Comparison of ENCODE assay signal across 30 cellular contexts in genomic region chr7:125490167-125490566, GRCh38.
DNase-seq lines count a peak whose midpoint lies in the region; ATAC-seq, FAIRE-seq and TF ChIP-seq lines count a peak whose summit lies in the region.
"Had no signal": no experiment of that assay in that cellular context is flagged by ENCODE, and none has a peak within 500 bp of the region (broad histone marks: within the 10 kb centered on the region; RNA-seq: fewer than 3 reads in every experiment).

No MANE protein-coding gene starts in this region.

- H4K20me1 ChIP-seq in PC-3 (ENCODE audit: low read length), result no peaks in the 10 kb centered on the region
- no peaks in the 10 kb centered on the region for H4K20me1 ChIP-seq in SU-DHL-6 (ENCODE audit: low read depth, low read length)
- no peaks in the 10 kb centered on the region for H4K20me1 ChIP-seq in GM12878 (ENCODE audit: control insufficient read depth, insufficient read depth)
- H4K20me1 ChIP-seq: BLaER1; BLaER1 treated with 17β-estradiol and CSF1 and Interleukin-3, amounts not matched to agents 10 nM and 100 nM had no signal

- TF ChIP-seq RAD21 in GM12878 (IDR thresholded peaks at IDR 0.05; ENCODE audit: insufficient read depth, low read depth, low read length), result no peak

- H3K79me2 ChIP-seq in PC-3 (ENCODE audit: low read length) (no peaks in the 10 kb centered on the region), SU-DHL-6 (ENCODE audit: insufficient read depth, low read length) (no peaks in the 10 kb centered on the region), GM12878 (ENCODE audit: control insufficient read depth, insufficient read depth, low read length) (no peaks in the 10 kb centered on the region)

- intact Hi-C loops in PC-3 (cut with micrococcal nuclease), result loop anchor here (2.0 kb wide), 1 partner anchor 429 kb away; no protein-coding TSS in a partner anchor
- intact Hi-C loops in GM12878 (cut with micrococcal nuclease; ENCODE audit: unreplicated experiment), result no loop called here
- intact Hi-C loops in kidney (cut with DNase I), result no loop called here

- no peaks in the 10 kb centered on the region for H3F3A ChIP-seq in PC-3 (ENCODE audit: low read length, unreplicated experiment)
- no peaks in the 10 kb centered on the region for H3F3A ChIP-seq in SU-DHL-6 (ENCODE audit: insufficient read depth)

- in situ Hi-C loops in GM12878 (cut with MboI), result no loop called here

- POLR2A ChIA-PET in PC-3 (lab: Charles Lee; ENCODE audit: unreplicated experiment), result no interaction called here
- POLR2A ChIA-PET in GM12878 (lab: Charles Lee), result interaction anchor here (1.7 kb wide), 1 partner anchor 9 kb away, joined by 5 read pairs; no protein-coding TSS in a partner anchor

- FAIRE-seq in GM12878 (lab: Jason Lieb, UNC) (no peak), kidney (lab: Jason Lieb, UNC) (no peak)
- FAIRE-seq: A204.1, A549 had no signal

- TF ChIP-seq EP300 in GM12878 (IDR thresholded peaks at IDR 0.05; ENCODE audit: borderline replicate concordance in 1 of 2, control insufficient read depth in 1 of 2, low read depth in 2 of 2, low read length in 2 of 2), result no peak

- ATAC-seq in PC-3 (no peak), GM12878 (peak; percentile 20; the same call in 2 of the 3 replicates), GM21786 (IDR thresholded peaks at IDR 0.05; ENCODE audit: unreplicated experiment) (no peak)
- ATAC-seq: A549; CD8-positive, alpha-beta T cell had no signal

- H3K4me2 ChIP-seq in PC-3 (ENCODE audit: low read length), result no peak overlapping the region
- H3K4me2 ChIP-seq in SU-DHL-6 (ENCODE audit: low read depth, low read length, poor library complexity, severe bottlenecking), result no peak overlapping the region
- H3K4me2 ChIP-seq in GM12878 (ENCODE audit: control insufficient read depth, insufficient read depth), result no peak overlapping the region
- H3K4me2 ChIP-seq: A549, BLaER1 had no signal

- SMC1A ChIA-PET in GM12878 (lab: Charles Lee; ENCODE audit: uncharacterized antibody, unreplicated experiment), result interaction anchor here (0.5 to 1.9 kb wide), 6 partner anchors 9 to 590 kb away, joined by 3 to 7 read pairs (median 4); no protein-coding TSS in a partner anchor

- BruUV-seq in PC-3 (replicated peaks; lab: Mats Ljungman, UMichigan), result no TSS peak
- no TSS peak for BruUV-seq in GM12878 (replicated peaks; lab: Mats Ljungman, UMichigan)

- H3K9me2 ChIP-seq in PC-3 (replicated peaks; ENCODE audit: low read length) (no peaks in the 10 kb centered on the region), SU-DHL-6 (replicated peaks; ENCODE audit: insufficient read depth, low read length) (no peaks in the 10 kb centered on the region)

- TF ChIP-seq POLR2A in GM12878 (IDR thresholded peaks at IDR 0.05; ENCODE audit: low read depth, low read length), result no peak

- RAD21 ChIA-PET in GM12878 (lab: Charles Lee; ENCODE audit: unreplicated experiment), result interaction anchor here (1.6 kb wide), 1 partner anchor 14 kb away, joined by 3 read pairs; no protein-coding TSS in a partner anchor

- H3K4me1 ChIP-seq in PC-3 (ENCODE audit: insufficient read depth, low read length), result peaks cover 30% of the 10 kb centered on the region
- no peaks in the 10 kb centered on the region for H3K4me1 ChIP-seq in GM12878 (ENCODE audit: control insufficient read depth, insufficient read depth, low read length)
- H3K4me1 ChIP-seq in kidney (ENCODE audit: control insufficient read depth in 1 of 2, insufficient read depth in 1 of 2, low read depth in 1 of 2, low read length in 2 of 2), result no peaks in the 10 kb centered on the region
- H3K4me1 ChIP-seq: A549, BLaER1, Caco-2 had no signal

- 16% methylated on average over 4 of the region's 4 CpGs for WGBS in GM12878 (ENCODE audit: insufficient coverage, insufficient replicate concordance, low lambda C conversion rate, missing lambda C conversion rate)

- H3K27me3 ChIP-seq in PC-3 (ENCODE audit: low read length) (no peaks in the 10 kb centered on the region), SU-DHL-6 (ENCODE audit: low read length) (no peaks in the 10 kb centered on the region), GM12878 (replicated peaks in 1 of 2; ENCODE audit: control insufficient read depth in 2 of 2, insufficient read depth in 2 of 2, low read length in 1 of 2) (no peaks in the 10 kb centered on the region)
- H3K27me3 ChIP-seq: BE2C; BLaER1; BLaER1 treated with 17β-estradiol and CSF1 and Interleukin-3, amounts not matched to agents 10 nM and 100 nM had no signal

- peak overlapping the region; percentile 36; the same call in 1 of the 2 replicates for H3K9ac ChIP-seq in PC-3 (ENCODE audit: low read length)
- no peak overlapping the region for H3K9ac ChIP-seq in SU-DHL-6 (ENCODE audit: low read length)
- H3K9ac ChIP-seq in GM12878 (ENCODE audit: control insufficient read depth, insufficient read depth, low read length), result no peak overlapping the region
- no peak overlapping the region for H3K9ac ChIP-seq in kidney (ENCODE audit: low read length in 2 of 2)
- H3K9ac ChIP-seq: BLaER1; BLaER1 treated with 17β-estradiol and CSF1 and Interleukin-3, amounts not matched to agents 10 nM and 100 nM had no signal

- no peaks in the 10 kb centered on the region for H3K36me3 ChIP-seq in PC-3 (ENCODE audit: low read depth, low read length)
- H3K36me3 ChIP-seq in SU-DHL-6 (ENCODE audit: low read length), result no peaks in the 10 kb centered on the region
- no peaks in the 10 kb centered on the region for H3K36me3 ChIP-seq in GM12878 (ENCODE audit: control insufficient read depth in 2 of 2, insufficient read depth in 2 of 2, low read length in 1 of 2)
- H3K36me3 ChIP-seq in kidney (ENCODE audit: control insufficient read depth in 1 of 2, insufficient read depth in 2 of 2, low read length in 2 of 2), result no peaks in the 10 kb centered on the region
- H3K36me3 ChIP-seq: BE2C; BLaER1; BLaER1 treated with 17β-estradiol and CSF1 and Interleukin-3, amounts not matched to agents 10 nM and 100 nM had no signal

- no peaks in the 10 kb centered on the region for H3K9me3 ChIP-seq in PC-3 (ENCODE audit: low read length)
- H3K9me3 ChIP-seq in SU-DHL-6 (ENCODE audit: insufficient read depth, low read length), result no peaks in the 10 kb centered on the region
- no peaks in the 10 kb centered on the region for H3K9me3 ChIP-seq in GM12878 (replicated peaks; ENCODE audit: control insufficient read depth, insufficient read depth, low read length)
- H3K9me3 ChIP-seq in kidney (ENCODE audit: control insufficient read depth in 1 of 2, low read length in 2 of 2), result no peaks in the 10 kb centered on the region
- H3K9me3 ChIP-seq: A549; BE2C; BLaER1; BLaER1 treated with 17β-estradiol and CSF1 and Interleukin-3, amounts not matched to agents 10 nM and 100 nM; Caco-2 had no signal

- H3K27ac ChIP-seq in PC-3 (ENCODE audit: low read length) (peak overlapping the region; percentile 87), SU-DHL-6 (ENCODE audit: low read depth, low read length) (no peak overlapping the region), GM12878 (ENCODE audit: control insufficient read depth, insufficient read depth) (no peak overlapping the region), kidney (ENCODE audit: low read depth in 2 of 2, low read length in 2 of 2) (no peak overlapping the region)
- H3K27ac ChIP-seq: A549, BLaER1, C4-2B had no signal

- H3K4me3 ChIP-seq in PC-3 (ENCODE audit: low read length) (no peak overlapping the region), SU-DHL-6 (ENCODE audit: insufficient read depth, low read length, poor library complexity, severe bottlenecking) (no peak overlapping the region), GM12878 (no peak overlapping the region), kidney (ENCODE audit: low read length in 2 of 2) (no peak overlapping the region)
- H3K4me3 ChIP-seq: A549; BLaER1; BLaER1 treated with 17β-estradiol and CSF1 and Interleukin-3, amounts not matched to agents 10 nM and 100 nM had no signal

- no peak for DNase-seq in PC-3
- no peak for DNase-seq in GM12878 (ENCODE audit: low read depth, low spot score)
- DNase-seq in kidney, result no peak
- DNase-seq in NCI-H1092 treated with DMSO at 0.1 percent for 48 hours (lab: John Stamatoyannopoulos, UW), result no peak
- DNase-seq: 8988T; ACHN; AML-193; BE2C; Caco-2; Calu3; CD4-positive, alpha-beta memory T cell; CD4-positive, alpha-beta T cell; CD4-positive, CD25-positive, alpha-beta regulatory T cell; CD8-positive, alpha-beta memory T cell; CD8-positive, alpha-beta T cell; COR-L47; DMS 273 treated with DMSO at 0.1 percent for 48 hours; DMS153; DMS53; DMS79; DMS79 treated with DMSO at 0.1 percent for 48 hours; DND-41; EL had no signal

- H2AFZ ChIP-seq in PC-3 (ENCODE audit: low read length) (no peak overlapping the region), SU-DHL-6 (ENCODE audit: low read depth, low read length, severe bottlenecking) (peak overlapping the region; percentile 9), GM12878 (ENCODE audit: control insufficient read depth, low read depth, low read length) (no peak overlapping the region)

- TF ChIP-seq CTCF in PC-3 (conservative IDR thresholded peaks at IDR 0.05; ENCODE audit: low read depth, low read length) (no peak), SU-DHL-6 (IDR thresholded peaks at IDR 0.05; ENCODE audit: insufficient read depth, low read length, poor library complexity, severe bottlenecking) (no peak), GM12878 (IDR thresholded peaks at IDR 0.05 in 2 of 3, conservative IDR thresholded peaks at IDR 0.05 in 1 of 3; ENCODE audit: control insufficient read depth in 2 of 3, extremely low read depth in 1 of 3, insufficient read depth in 1 of 3, low read depth in 3 of 3, low read length in 3 of 3) (no peak), kidney (IDR thresholded peaks at IDR 0.05; ENCODE audit: borderline replicate concordance, extremely low read depth, insufficient read depth) (no peak)

- CTCF ChIA-PET in PC-3 (lab: Charles Lee), result interaction anchor here (0.7 kb wide), 1 partner anchor 265 kb away, joined by 4 read pairs; no protein-coding TSS in a partner anchor
- CTCF ChIA-PET in GM12878 (lab: Yijun Ruan, JAX), result no interaction called here

TF ChIP-seq in GM12878, 131 proteins besides CTCF, POLR2A, EP300 and RAD21:
- TF ChIP-seq JUNB (IDR thresholded peaks at IDR 0.05) (peak; percentile 57), CBX3 (IDR thresholded peaks at IDR 0.05; ENCODE audit: borderline replicate concordance, low read depth) (no peak)
